ENCODE assay signal across 9 cellular contexts in the genomic region with DNA sequence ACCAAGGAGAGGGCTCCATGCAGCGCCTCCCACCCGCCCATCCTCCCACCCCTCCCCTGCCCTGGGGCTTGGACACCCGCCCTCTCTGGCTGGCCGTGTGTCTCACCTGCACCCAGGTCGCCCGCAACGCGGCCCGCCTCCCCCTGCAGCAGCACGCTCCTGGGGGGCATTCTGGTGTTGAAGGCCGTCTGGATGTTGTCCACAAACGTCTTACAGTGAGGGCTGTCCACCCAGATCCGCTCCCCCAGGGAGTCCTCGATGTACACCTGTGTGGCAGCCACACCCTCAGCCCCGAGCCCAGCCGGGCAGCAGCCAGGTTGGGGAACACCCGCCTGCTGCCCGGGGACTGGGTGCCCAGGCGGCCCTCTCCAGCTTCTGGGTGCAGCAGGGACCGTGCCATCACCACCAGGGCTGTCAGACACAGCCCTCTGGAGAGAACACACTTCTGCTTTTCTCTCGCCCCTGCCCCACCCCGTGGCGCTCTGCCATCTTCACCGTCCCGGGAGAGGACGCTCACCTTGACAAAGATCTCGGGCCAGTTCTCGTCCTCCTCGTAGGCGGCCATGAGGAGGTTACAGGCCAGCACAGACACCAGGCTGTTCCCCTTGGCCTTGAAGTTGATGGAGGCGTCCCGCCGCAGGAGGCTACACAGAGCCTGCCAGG. TPM values are rescaled to one million over a fixed set of nuclear protein-coding genes. Genes with fewer than 3 reads are reported as not detected.
"Had no signal": no experiment of that assay in that cellular context is flagged by ENCODE, and none has a peak within 500 bp of the region (broad histone marks: within the 10 kb centered on the region; RNA-seq: fewer than 3 reads in every experiment).

No MANE protein-coding gene starts in this region.

- H3K4me3 ChIP-seq: GM23248, HAP-1 had no signal

- H3K27me3 Mint-ChIP-seq: IgD-negative memory B cell had no signal

- H3K4me3 Mint-ChIP-seq: HFFc6 had no signal

- H2AFZ ChIP-seq: GM23248 had no signal

- H3K27ac Mint-ChIP-seq: HFFc6 had no signal

- H3K9me3 ChIP-seq: HAP-1 had no signal

- H3K27ac ChIP-seq: GM23248, HL-60 had no signal

- H3K9ac ChIP-seq: GM23248 had no signal

- ATAC-seq: HCT116, HepG2 had no signal

- DNase-seq: GM23248, GOT3, H7, HFFc6 had no signal

- FAIRE-seq: HepG2 had no signal

- H3K9me3 Mint-ChIP-seq: HFFc6, IgD-negative memory B cell had no signal

- H3K36me3 Mint-ChIP-seq: IgD-negative memory B cell had no signal

RNA-seq across cellular contexts. Expression of a gene that starts 40.2 kb away (rescaled TPM):
- polyA plus RNA-seq: IgD-negative memory B cell had no signal

RNA-seq across cellular contexts. Expression of a gene that starts 56.5 kb away (rescaled TPM):
- total RNA-seq: GM23248 had no signal
- polyA plus RNA-seq: GM23248 had no signal
